Comparison of ENCODE assay signal across 8 cellular contexts in the genomic region with DNA sequence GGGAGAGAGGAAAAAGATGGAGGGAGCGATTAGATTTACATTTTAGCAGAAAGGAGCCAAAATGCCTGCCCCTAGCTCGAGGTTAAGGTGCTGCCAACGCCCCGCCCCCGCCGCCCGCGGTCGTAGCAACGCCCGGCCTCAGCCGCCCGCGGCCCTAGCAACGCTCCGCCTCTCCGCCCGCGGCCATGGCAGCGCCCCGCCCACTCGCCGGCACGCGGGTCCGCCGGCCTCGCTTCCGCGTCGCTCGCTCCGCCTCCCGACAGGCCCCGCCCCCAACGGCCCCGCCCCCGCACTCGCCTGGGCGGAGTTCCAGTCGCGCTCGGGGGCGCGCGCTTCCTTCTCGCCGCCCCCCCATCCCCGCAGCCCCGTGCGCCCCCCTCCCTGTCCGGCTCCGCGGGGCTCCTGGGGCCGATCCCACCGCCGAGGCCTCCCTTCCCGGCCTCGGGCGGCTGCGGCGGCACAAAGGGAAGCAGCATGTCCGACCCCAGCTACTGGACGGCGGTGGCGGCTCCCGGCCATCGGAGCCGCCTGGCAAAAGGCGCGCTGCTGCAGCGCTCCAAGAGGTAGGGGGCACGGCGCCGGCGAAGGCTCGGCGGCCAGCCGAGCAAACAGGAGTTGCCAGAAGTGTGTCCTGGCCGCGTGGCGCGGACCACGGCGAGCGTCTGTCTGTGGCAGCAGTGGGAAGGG. TPM values are rescaled to one million over a fixed set of nuclear protein-coding genes. Genes with fewer than 3 reads are reported as not detected.
DNase-seq lines count a peak whose midpoint lies in the region; ATAC-seq and TF ChIP-seq lines count a peak whose summit lies in the region.

No MANE protein-coding gene starts in this region.

- no peaks in the 10 kb centered on the region for H3K9me3 Mint-ChIP-seq in central memory CD8-positive, alpha-beta T cell

- peaks cover 20% of the 10 kb centered on the region for H3K36me3 Mint-ChIP-seq in central memory CD8-positive, alpha-beta T cell (ENCODE audit: insufficient read depth)

- ATAC-seq in GM18520 (IDR thresholded peaks at IDR 0.05; ENCODE audit: unreplicated experiment), result peak; percentile 74
- peak; percentile 83 for ATAC-seq in HG03108 (IDR thresholded peaks at IDR 0.05; ENCODE audit: unreplicated experiment)
- peak; percentile 84 to 85 for ATAC-seq in activated CD4-positive, CD25-positive, alpha-beta regulatory T cell treated with anti-CD3 and anti-CD28 coated beads, Interleukin-2, amount 50 U/mL, for 24 hours
- peak; percentile 72 for ATAC-seq in central memory CD8-positive, alpha-beta T cell (replicated peaks; ENCODE audit: extremely low read depth, poor library complexity, severe bottlenecking)

- TF ChIP-seq CTCF in kidney epithelial cell (IDR thresholded peaks at IDR 0.05; ENCODE audit: insufficient read depth, low read length, poor library complexity, severe bottlenecking), result no peak

- peak overlapping the region; percentile 58 for H3K4me3 ChIP-seq in kidney epithelial cell (ENCODE audit: low read depth, low read length)

- peak overlapping the region; percentile 99 for H3K27ac Mint-ChIP-seq in central memory CD8-positive, alpha-beta T cell (ENCODE audit: low read depth)

- peaks cover 28% of the 10 kb centered on the region for H3K4me1 Mint-ChIP-seq in central memory CD8-positive, alpha-beta T cell

- no peaks in the 10 kb centered on the region for H3K27me3 Mint-ChIP-seq in central memory CD8-positive, alpha-beta T cell

- H3K4me3 Mint-ChIP-seq in central memory CD8-positive, alpha-beta T cell, result peak overlapping the region; percentile 91

- no peaks in the 10 kb centered on the region for H3K36me3 ChIP-seq in kidney epithelial cell (ENCODE audit: control insufficient read depth, insufficient read depth, low read length)

- H3K27me3 ChIP-seq in kidney epithelial cell (ENCODE audit: control insufficient read depth, insufficient read depth, low read length), result no peaks in the 10 kb centered on the region

- DNase-seq in 8988T, result peak; percentile 97
- DNase-seq in NCI-H345 (lab: John Stamatoyannopoulos, UW), result peak; percentile 87
- peak; percentile 93 to 95 for DNase-seq in central memory CD8-positive, alpha-beta T cell (ENCODE audit: low spot score in 2 of 2)
- DNase-seq in kidney epithelial cell (ENCODE audit: low read depth), result no peak
- peak; percentile 84 to 94 (median 94) for DNase-seq in stimulated activated CD4-positive, alpha-beta T cell treated with anti-CD3 and anti-CD28 coated beads, Interleukin-12 subunit alpha, Interleukin-12 subunit beta, amount 100 ng/mL, for 48 hours (ENCODE audit: low read depth in 2 of 3, low spot score in 1 of 3)

RNA-seq across cellular contexts. Expression of gene MAST3, which starts 20.3 kb away (rescaled TPM):
- 4.6 and 4.8 TPM in 2 replicates for total RNA-seq in kidney epithelial cell

RNA-seq across cellular contexts. Expression of gene IL12RB1, which starts 31.1 kb away (rescaled TPM):
- 0.07 TPM in 1 of 2 replicates, not detected in the other for total RNA-seq in kidney epithelial cell

RNA-seq across cellular contexts. Expression of gene PIK3R2, which starts 35.1 kb away (rescaled TPM):
- total RNA-seq in kidney epithelial cell, result 41.4 and 42.4 TPM in 2 replicates

RNA-seq across cellular contexts. Expression of gene IFI30, which starts 55.8 kb away (rescaled TPM):
- total RNA-seq in kidney epithelial cell, result 9.2 and 14.1 TPM in 2 replicates
